8 cellular contexts compared by ENCODE assay signal in the genomic region with DNA sequence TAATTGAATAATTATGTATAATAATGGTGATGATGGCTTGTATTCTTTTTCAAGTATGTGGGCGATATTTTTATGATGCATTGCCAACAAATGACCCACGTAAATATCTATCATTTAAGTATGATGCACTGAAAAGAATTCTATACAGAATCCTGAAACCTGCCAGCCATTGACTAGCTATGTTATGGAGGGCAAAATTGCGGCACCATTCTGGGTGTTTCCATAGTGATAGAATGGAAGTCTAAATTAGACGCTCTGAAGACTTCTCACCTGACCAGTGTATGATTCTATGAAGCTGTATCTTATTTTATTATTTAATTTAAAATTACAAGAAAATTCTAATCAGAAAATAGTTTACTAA. TPM values are rescaled to one million over a fixed set of nuclear protein-coding genes. Genes with fewer than 3 reads are reported as not detected.
DNase-seq lines count a peak whose midpoint lies in the region; ATAC-seq and TF ChIP-seq lines count a peak whose summit lies in the region.

No MANE protein-coding gene starts in this region.

- H3K4me3 ChIP-seq in epithelial cell of proximal tubule (ENCODE audit: low read depth, low read length) (peak overlapping the region; percentile 86), skeletal muscle satellite cell (ENCODE audit: low read length) (peak overlapping the region; percentile 68)

- peaks cover 20% of the 10 kb centered on the region for H3K4me1 ChIP-seq in skeletal muscle satellite cell (ENCODE audit: control insufficient read depth, insufficient read depth, low read length)

- DNase-seq in NCI-H1694 treated with DMSO at 0.1 percent for 48 hours (lab: John Stamatoyannopoulos, UW) = peak; percentile 38
- no peak for DNase-seq in NCI-H1694 (lab: John Stamatoyannopoulos, UW)
- peak; percentile 61 for DNase-seq in OCI-M1 (lab: John Stamatoyannopoulos, UW)
- no peak for DNase-seq in epithelial cell of proximal tubule (ENCODE audit: low read depth)
- DNase-seq in GF-D8 (lab: John Stamatoyannopoulos, UW) = no peak

- no peaks in the 10 kb centered on the region for H3K9me3 ChIP-seq in skeletal muscle satellite cell (replicated peaks; ENCODE audit: low read length)

- ATAC-seq in GM18861 (IDR thresholded peaks at IDR 0.05; ENCODE audit: unreplicated experiment) (no peak), GM19328 (IDR thresholded peaks at IDR 0.05; ENCODE audit: unreplicated experiment) (no peak)

- TF ChIP-seq CTCF in epithelial cell of proximal tubule (conservative IDR thresholded peaks at IDR 0.05; ENCODE audit: low read depth, low read length) = no peak

- peak overlapping the region; percentile 77 for H3K9ac ChIP-seq in skeletal muscle satellite cell (ENCODE audit: low read depth, low read length)

- no peaks in the 10 kb centered on the region for H3K27me3 ChIP-seq in skeletal muscle satellite cell (ENCODE audit: control insufficient read depth, insufficient read depth, low read length)

- H3K4me2 ChIP-seq in skeletal muscle satellite cell (ENCODE audit: low read length) = peak overlapping the region; percentile 78

- H3K36me3 ChIP-seq in skeletal muscle satellite cell (ENCODE audit: insufficient read depth, low read length) = peaks cover 17% of the 10 kb centered on the region

RNA-seq across cellular contexts. Expression of a gene that starts 0.7 kb away (rescaled TPM):
- total RNA-seq in epithelial cell of proximal tubule = 9.2 and 11.5 TPM in 2 replicates
- 9.1 and 12.9 TPM in 2 replicates for total RNA-seq in skeletal muscle satellite cell (2012; rRNA removed)

RNA-seq across cellular contexts. Expression of a gene that starts 12.6 kb away (rescaled TPM):
- total RNA-seq in epithelial cell of proximal tubule = not detected in 2 replicates
- not detected in 2 replicates for total RNA-seq in skeletal muscle satellite cell (2012; rRNA removed)

Comparison
In these comparisons a context has a peak if more than half of its experiments do, and no peak if none do; other contexts are left out.
1. DNase-seq: peak in NCI-H1694 treated with DMSO at 0.1 percent for 48 hours (single experiment) and OCI-M1 (single experiment); none in NCI-H1694 (single experiment), epithelial cell of proximal tubule (single experiment) and GF-D8 (single experiment).